ENCODE assay signal across 15 cellular contexts in the genomic region with DNA sequence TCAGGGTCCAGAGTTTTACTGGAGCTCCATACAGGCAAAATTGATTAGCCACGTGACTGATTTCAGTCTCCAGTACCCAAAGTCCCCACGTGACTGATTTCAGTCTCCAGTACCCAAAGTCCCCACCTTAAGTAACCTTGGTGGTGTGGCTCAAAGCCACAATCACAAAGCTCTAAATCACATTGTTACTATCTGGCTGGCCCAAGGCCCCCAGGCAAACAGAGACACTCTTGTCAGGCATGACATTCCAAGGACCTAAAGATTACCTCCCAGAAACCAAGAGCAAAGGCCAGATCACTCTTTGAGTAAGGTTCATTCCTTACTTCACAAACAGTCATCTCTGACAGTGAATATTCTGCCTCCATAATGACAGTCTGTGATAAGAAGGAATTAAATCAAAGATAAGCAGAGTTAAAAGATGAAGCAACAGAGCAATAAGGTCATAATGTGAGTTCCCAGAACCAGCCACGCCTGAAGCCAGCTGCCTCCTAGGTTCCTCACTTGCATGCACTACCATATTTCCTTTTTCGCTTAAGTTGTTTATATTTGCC.
A peak's percentile ranks its signal among the peaks of the same experiment; 100 is the strongest.
DNase-seq lines count a peak whose midpoint lies in the region; ATAC-seq, FAIRE-seq and TF ChIP-seq lines count a peak whose summit lies in the region.
"Had no signal": no experiment of that assay in that cellular context is flagged by ENCODE, and none has a peak within 500 bp of the region (broad histone marks: within the 10 kb centered on the region; RNA-seq: fewer than 3 reads in every experiment).

No MANE protein-coding gene starts in this region.

- ATAC-seq in pancreas: peak; percentile 18 to 70 (median 34)
- ATAC-seq in GM21526 (IDR thresholded peaks at IDR 0.05; ENCODE audit: low FRiP score, unreplicated experiment): no peak
- ATAC-seq in naive thymus-derived CD8-positive, alpha-beta T cell: no peak

- no peak overlapping the region for H3K4me3 ChIP-seq in pancreas
- H3K4me3 ChIP-seq: tibial artery had no signal

- TF ChIP-seq CTCF in CD14-positive monocyte (IDR thresholded peaks at IDR 0.05) (no peak), pancreas (IDR thresholded peaks at IDR 0.05) (no peak)

- H3K27ac Mint-ChIP-seq in CD14-positive monocyte: peak overlapping the region; percentile 70 to 88 (median 84)
- peak overlapping the region in 2 of 10 donors; percentile 14 to 25 for H3K27ac Mint-ChIP-seq in naive thymus-derived CD8-positive, alpha-beta T cell
- H3K27ac Mint-ChIP-seq: activated naive CD8-positive, alpha-beta T cell treated with anti-CD3 and anti-CD28 coated beads, Interleukin-2, amount 10 ng/mL, durations not matched to agents 7 days and 5 days; CD4-positive, CD25-positive, alpha-beta regulatory T cell; nephron progenitor cell had no signal

- 36 to 40% methylated on average over 4 of the region's 4 CpGs for WGBS in pancreas, 2 donors

- peak overlapping the region in 1 of 2 donors; percentile 66 for H3K4me3 Mint-ChIP-seq in CD14-positive monocyte
- H3K4me3 Mint-ChIP-seq in naive thymus-derived CD8-positive, alpha-beta T cell: peak overlapping the region in 1 of 10 donors; percentile 40
- H3K4me3 Mint-ChIP-seq: activated naive CD8-positive, alpha-beta T cell treated with anti-CD3 and anti-CD28 coated beads, Interleukin-2, amount 10 ng/mL, durations not matched to agents 7 days and 5 days; CD4-positive, CD25-positive, alpha-beta regulatory T cell; nephron progenitor cell had no signal

- H3K9me3 Mint-ChIP-seq in CD14-positive monocyte: peaks cover 0 to 3% (median 0%) of the 10 kb centered on the region in 7 donors
- no peaks in the 10 kb centered on the region for H3K9me3 Mint-ChIP-seq in naive thymus-derived CD8-positive, alpha-beta T cell
- H3K9me3 Mint-ChIP-seq: nephron progenitor cell had no signal

- H3K27me3 Mint-ChIP-seq in CD14-positive monocyte (ENCODE audit: low read depth in 3 of 3): peaks cover 0 to 3% (median 2%) of the 10 kb centered on the region in 3 donors
- peaks cover 0 to 2% (median 0%) of the 10 kb centered on the region in 5 donors for H3K27me3 Mint-ChIP-seq in naive thymus-derived CD8-positive, alpha-beta T cell
- H3K27me3 Mint-ChIP-seq: activated naive CD8-positive, alpha-beta T cell treated with anti-CD3 and anti-CD28 coated beads, Interleukin-2, amount 10 ng/mL, durations not matched to agents 7 days and 5 days had no signal

- no peaks in the 10 kb centered on the region for H3K36me3 Mint-ChIP-seq in CD14-positive monocyte
- no peaks in the 10 kb centered on the region for H3K36me3 Mint-ChIP-seq in naive thymus-derived CD8-positive, alpha-beta T cell
- H3K36me3 Mint-ChIP-seq: CD4-positive, CD25-positive, alpha-beta regulatory T cell had no signal

- TF ChIP-seq POLR2A in erythroblast (IDR thresholded peaks at IDR 0.05; ENCODE audit: low read length): no peak

- no peaks in the 10 kb centered on the region for H3K9me3 ChIP-seq in pancreas
- H3K9me3 ChIP-seq: tibial artery had no signal

- H3K4me1 Mint-ChIP-seq in CD14-positive monocyte: peaks cover 42% of the 10 kb centered on the region
- H3K4me1 Mint-ChIP-seq in naive thymus-derived CD8-positive, alpha-beta T cell: peaks cover 0 to 39% (median 2%) of the 10 kb centered on the region in 4 donors
- H3K4me1 Mint-ChIP-seq: CD4-positive, CD25-positive, alpha-beta regulatory T cell had no signal

- no peaks in the 10 kb centered on the region for H3K27me3 ChIP-seq in pancreas
- H3K27me3 ChIP-seq: tibial artery had no signal

- POLR2A ChIA-PET in naive thymus-derived CD8-positive, alpha-beta T cell (lab: Charles Lee): no interaction called here

- intact Hi-C loops in CD14-positive monocyte (cut with micrococcal nuclease): no loop called here
- intact Hi-C loops in pancreas (cut with DNase I): no loop called here

- H3K27ac ChIP-seq in pancreas: peak overlapping the region in 2 of 4 donors; percentile 72
- H3K27ac ChIP-seq: tibial artery had no signal

- H3K36me3 ChIP-seq in pancreas: no peaks in the 10 kb centered on the region
- H3K36me3 ChIP-seq: tibial artery had no signal

- FAIRE-seq in pancreas (lab: Jason Lieb, UNC): no peak

- no peak for DNase-seq in CD14-positive monocyte (ENCODE audit: low spot score)
- peak; percentile 74 to 75 for DNase-seq in NOMO-1 (lab: John Stamatoyannopoulos, UW; ENCODE audit: unreplicated experiment in 2 of 2)
- DNase-seq in erythroblast (lab: John Stamatoyannopoulos, UW): peak; percentile 76 to 77
- peak in 3 of 6 donors; percentile 26 to 31 (median 28) for DNase-seq in pancreas
- DNase-seq in hippocampal formation (lab: John Stamatoyannopoulos, UW): no peak
- no peak for DNase-seq in stimulated activated CD4-positive, alpha-beta T cell treated with anti-CD3 and anti-CD28 coated beads, Interleukin-1b, Interleukin-23, amount 100 ng/mL, for 48 hours
- no peak for DNase-seq in naive thymus-derived CD8-positive, alpha-beta T cell
- DNase-seq: activated naive CD8-positive, alpha-beta T cell treated with anti-CD3 and anti-CD28 coated beads, Interleukin-2, amount 10 ng/mL, durations not matched to agents 7 days and 5 days; effector CD8-positive, alpha-beta T cell; IMR-90; stimulated activated CD4-positive, alpha-beta T cell treated with anti-CD3 and anti-CD28 coated beads, Interleukin-2, amount 100 ng/mL, for 24 hours had no signal

- peaks cover 32 to 45% (median 33%) of the 10 kb centered on the region in 3 donors for H3K4me1 ChIP-seq in pancreas

Comparison
In these comparisons a context has a peak if more than half of its experiments do, and no peak if none do; other contexts are left out.
1. DNase-seq: peak in NOMO-1 (2 of 2) and erythroblast (2 of 2); none in CD14-positive monocyte (single experiment), hippocampal formation (0 of 2), stimulated activated CD4-positive, alpha-beta T cell treated with anti-CD3 and anti-CD28 coated beads, Interleukin-1b, Interleukin-23, amount 100 ng/mL, for 48 hours (single experiment) and naive thymus-derived CD8-positive, alpha-beta T cell (0 of 10).
2. ATAC-seq: peak in pancreas (4 of 4); none in GM21526 (single experiment) and naive thymus-derived CD8-positive, alpha-beta T cell (0 of 2).